2 cellular contexts compared by ENCODE assay signal in the genomic region with DNA sequence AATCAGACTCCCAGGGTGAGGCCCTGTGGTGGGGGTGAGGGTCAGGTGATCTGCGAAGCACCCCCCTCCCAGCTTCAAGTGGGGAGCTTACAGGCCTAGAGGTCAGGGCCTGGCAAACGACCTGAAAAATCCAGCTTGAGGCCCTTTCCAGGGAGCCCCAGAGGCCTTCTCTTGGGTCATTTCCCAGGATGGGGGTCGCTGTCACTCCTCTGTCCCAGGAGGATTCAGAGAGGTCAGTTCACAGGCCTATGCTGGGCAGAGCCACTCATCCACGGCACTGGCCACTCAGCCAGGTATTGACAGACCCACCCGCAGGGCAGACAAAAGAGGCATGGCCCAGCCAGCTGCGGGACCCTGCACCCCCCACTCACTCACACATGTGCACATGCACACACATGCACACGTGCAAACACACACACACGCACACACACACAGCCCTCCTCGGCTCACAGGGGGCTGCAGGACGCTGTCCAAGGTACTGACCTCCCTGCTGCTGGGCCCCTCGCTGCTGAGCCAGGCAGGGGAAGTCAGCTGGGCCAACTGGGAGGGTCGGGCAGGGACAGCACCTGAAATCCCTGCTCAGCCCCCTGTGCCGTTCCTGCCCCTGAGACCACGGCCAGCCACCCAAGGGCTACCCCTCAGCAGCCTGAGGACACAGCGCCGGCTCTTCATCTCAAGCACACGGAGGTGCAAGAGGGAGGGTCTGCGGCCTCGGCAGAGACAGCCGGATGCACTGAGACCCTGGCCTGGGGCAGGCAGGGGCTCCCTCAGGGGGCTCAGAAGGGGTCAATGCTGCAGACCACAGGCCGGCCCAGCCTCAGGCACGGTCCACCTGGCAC.
TF ChIP-seq lines count a peak whose summit lies in the region.

No MANE protein-coding gene starts in this region.

TF ChIP-seq in K562, 482 proteins besides CTCF, POLR2A, EP300 and RAD21 (continues in another document):
- TF ChIP-seq CREM (IDR thresholded peaks at IDR 0.05; ENCODE audit: low read depth) (peak; percentile 28; the same call in 1 of the 2 replicates), HCFC1 (IDR thresholded peaks at IDR 0.05; ENCODE audit: low read depth, low read length) (no peak), CXXC5 (CRISPR knock-in tag; IDR thresholded peaks at IDR 0.05) (no peak), ZNF184 (CRISPR knock-in tag; IDR thresholded peaks at IDR 0.05) (no peak), POLR2G (IDR thresholded peaks at IDR 0.05; ENCODE audit: low read depth, low read length) (no peak), ZNF263 (CRISPR knock-in tag; IDR thresholded peaks at IDR 0.05; ENCODE audit: borderline replicate concordance) (0 out of 2 replicates have a peak, but pooled peaks have one; percentile 16), HDAC1 (IDR thresholded peaks at IDR 0.05) (peak in 1 of 2 experiments; percentile 50; a peak in 1 of 4 replicates), KAT8 (IDR thresholded peaks at IDR 0.05; ENCODE audit: low read depth) (no peak), NBN (IDR thresholded peaks at IDR 0.05; ENCODE audit: low read depth) (no peak), ZNF76 (CRISPR knock-in tag; IDR thresholded peaks at IDR 0.05; ENCODE audit: borderline replicate concordance) (no peak), MXI1 (IDR thresholded peaks at IDR 0.05; ENCODE audit: low read depth, low read length) (no peak)
- TF ChIP-seq, protein P1, sequence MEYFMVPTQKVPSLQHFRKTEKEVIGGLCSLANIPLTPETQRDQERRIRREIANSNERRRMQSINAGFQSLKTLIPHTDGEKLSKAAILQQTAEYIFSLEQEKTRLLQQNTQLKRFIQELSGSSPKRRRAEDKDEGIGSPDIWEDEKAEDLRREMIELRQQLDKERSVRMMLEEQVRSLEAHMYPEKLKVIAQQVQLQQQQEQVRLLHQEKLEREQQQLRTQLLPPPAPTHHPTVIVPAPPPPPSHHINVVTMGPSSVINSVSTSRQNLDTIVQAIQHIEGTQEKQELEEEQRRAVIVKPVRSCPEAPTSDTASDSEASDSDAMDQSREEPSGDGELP (CRISPR knock-in tag; IDR thresholded peaks at IDR 0.05; ENCODE audit: borderline replicate concordance), result peak; percentile 61; the same call in 1 of the 2 replicates
- TF ChIP-seq, protein P2, sequence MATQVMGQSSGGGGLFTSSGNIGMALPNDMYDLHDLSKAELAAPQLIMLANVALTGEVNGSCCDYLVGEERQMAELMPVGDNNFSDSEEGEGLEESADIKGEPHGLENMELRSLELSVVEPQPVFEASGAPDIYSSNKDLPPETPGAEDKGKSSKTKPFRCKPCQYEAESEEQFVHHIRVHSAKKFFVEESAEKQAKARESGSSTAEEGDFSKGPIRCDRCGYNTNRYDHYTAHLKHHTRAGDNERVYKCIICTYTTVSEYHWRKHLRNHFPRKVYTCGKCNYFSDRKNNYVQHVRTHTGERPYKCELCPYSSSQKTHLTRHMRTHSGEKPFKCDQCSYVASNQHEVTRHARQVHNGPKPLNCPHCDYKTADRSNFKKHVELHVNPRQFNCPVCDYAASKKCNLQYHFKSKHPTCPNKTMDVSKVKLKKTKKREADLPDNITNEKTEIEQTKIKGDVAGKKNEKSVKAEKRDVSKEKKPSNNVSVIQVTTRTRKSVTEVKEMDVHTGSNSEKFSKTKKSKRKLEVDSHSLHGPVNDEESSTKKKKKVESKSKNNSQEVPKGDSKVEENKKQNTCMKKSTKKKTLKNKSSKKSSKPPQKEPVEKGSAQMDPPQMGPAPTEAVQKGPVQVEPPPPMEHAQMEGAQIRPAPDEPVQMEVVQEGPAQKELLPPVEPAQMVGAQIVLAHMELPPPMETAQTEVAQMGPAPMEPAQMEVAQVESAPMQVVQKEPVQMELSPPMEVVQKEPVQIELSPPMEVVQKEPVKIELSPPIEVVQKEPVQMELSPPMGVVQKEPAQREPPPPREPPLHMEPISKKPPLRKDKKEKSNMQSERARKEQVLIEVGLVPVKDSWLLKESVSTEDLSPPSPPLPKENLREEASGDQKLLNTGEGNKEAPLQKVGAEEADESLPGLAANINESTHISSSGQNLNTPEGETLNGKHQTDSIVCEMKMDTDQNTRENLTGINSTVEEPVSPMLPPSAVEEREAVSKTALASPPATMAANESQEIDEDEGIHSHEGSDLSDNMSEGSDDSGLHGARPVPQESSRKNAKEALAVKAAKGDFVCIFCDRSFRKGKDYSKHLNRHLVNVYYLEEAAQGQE (CRISPR knock-in tag; IDR thresholded peaks at IDR 0.05; ENCODE audit: low read depth), result peak; percentile 94
- TF ChIP-seq, protein P3, sequence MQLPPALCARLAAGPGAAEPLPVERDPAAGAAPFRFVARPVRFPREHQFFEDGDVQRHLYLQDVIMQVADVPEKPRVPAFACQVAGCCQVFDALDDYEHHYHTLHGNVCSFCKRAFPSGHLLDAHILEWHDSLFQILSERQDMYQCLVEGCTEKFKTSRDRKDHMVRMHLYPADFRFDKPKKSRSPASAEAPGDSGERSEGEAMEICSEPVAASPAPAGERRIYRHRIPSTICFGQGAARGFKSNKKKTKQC (CRISPR knock-in tag; IDR thresholded peaks at IDR 0.05), result peak; percentile 72; the same call in 1 of the 2 replicates
- TF ChIP-seq, protein P4, sequence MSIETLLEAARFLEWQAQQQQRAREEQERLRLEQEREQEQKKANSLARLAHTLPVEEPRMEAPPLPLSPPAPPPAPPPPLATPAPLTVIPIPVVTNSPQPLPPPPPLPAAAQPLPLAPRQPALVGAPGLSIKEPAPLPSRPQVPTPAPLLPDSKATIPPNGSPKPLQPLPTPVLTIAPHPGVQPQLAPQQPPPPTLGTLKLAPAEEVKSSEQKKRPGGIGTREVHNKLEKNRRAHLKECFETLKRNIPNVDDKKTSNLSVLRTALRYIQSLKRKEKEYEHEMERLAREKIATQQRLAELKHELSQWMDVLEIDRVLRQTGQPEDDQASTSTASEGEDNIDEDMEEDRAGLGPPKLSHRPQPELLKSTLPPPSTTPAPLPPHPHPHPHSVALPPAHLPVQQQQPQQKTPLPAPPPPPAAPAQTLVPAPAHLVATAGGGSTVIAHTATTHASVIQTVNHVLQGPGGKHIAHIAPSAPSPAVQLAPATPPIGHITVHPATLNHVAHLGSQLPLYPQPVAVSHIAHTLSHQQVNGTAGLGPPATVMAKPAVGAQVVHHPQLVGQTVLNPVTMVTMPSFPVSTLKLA (conservative IDR thresholded peaks at IDR 0.05), result peak in 1 of 2 experiments; percentile 54; a peak in 3 of 4 replicates
- TF ChIP-seq, protein P5, sequence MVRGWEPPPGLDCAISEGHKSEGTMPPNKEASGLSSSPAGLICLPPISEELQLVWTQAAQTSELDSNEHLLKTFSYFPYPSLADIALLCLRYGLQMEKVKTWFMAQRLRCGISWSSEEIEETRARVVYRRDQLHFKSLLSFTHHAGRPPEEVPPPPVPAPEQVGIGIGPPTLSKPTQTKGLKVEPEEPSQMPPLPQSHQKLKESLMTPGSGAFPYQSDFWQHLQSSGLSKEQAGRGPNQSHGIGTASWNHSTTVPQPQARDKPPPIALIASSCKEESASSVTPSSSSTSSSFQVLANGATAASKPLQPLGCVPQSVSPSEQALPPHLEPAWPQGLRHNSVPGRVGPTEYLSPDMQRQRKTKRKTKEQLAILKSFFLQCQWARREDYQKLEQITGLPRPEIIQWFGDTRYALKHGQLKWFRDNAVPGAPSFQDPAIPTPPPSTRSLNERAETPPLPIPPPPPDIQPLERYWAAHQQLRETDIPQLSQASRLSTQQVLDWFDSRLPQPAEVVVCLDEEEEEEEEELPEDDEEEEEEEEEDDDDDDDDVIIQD (CRISPR knock-in tag; IDR thresholded peaks at IDR 0.05), result no peak

TF ChIP-seq in HepG2, 621 proteins besides CTCF, POLR2A, EP300 and RAD21 (continued from another document and continues in another):
- TF ChIP-seq ZNF205 (CRISPR knock-in tag; IDR thresholded peaks at IDR 0.05), result peak; percentile 90
- peak; percentile 99 for TF ChIP-seq MIER2 (CRISPR knock-in tag; IDR thresholded peaks at IDR 0.05)
- no peak for TF ChIP-seq TBX3 (IDR thresholded peaks at IDR 0.05; ENCODE audit: borderline replicate concordance)
- TF ChIP-seq ZFAT (CRISPR knock-in tag; conservative IDR thresholded peaks at IDR 0.05), result peak; percentile 81
- no peak for TF ChIP-seq NFRKB (IDR thresholded peaks at IDR 0.05)
- TF ChIP-seq, protein P6, sequence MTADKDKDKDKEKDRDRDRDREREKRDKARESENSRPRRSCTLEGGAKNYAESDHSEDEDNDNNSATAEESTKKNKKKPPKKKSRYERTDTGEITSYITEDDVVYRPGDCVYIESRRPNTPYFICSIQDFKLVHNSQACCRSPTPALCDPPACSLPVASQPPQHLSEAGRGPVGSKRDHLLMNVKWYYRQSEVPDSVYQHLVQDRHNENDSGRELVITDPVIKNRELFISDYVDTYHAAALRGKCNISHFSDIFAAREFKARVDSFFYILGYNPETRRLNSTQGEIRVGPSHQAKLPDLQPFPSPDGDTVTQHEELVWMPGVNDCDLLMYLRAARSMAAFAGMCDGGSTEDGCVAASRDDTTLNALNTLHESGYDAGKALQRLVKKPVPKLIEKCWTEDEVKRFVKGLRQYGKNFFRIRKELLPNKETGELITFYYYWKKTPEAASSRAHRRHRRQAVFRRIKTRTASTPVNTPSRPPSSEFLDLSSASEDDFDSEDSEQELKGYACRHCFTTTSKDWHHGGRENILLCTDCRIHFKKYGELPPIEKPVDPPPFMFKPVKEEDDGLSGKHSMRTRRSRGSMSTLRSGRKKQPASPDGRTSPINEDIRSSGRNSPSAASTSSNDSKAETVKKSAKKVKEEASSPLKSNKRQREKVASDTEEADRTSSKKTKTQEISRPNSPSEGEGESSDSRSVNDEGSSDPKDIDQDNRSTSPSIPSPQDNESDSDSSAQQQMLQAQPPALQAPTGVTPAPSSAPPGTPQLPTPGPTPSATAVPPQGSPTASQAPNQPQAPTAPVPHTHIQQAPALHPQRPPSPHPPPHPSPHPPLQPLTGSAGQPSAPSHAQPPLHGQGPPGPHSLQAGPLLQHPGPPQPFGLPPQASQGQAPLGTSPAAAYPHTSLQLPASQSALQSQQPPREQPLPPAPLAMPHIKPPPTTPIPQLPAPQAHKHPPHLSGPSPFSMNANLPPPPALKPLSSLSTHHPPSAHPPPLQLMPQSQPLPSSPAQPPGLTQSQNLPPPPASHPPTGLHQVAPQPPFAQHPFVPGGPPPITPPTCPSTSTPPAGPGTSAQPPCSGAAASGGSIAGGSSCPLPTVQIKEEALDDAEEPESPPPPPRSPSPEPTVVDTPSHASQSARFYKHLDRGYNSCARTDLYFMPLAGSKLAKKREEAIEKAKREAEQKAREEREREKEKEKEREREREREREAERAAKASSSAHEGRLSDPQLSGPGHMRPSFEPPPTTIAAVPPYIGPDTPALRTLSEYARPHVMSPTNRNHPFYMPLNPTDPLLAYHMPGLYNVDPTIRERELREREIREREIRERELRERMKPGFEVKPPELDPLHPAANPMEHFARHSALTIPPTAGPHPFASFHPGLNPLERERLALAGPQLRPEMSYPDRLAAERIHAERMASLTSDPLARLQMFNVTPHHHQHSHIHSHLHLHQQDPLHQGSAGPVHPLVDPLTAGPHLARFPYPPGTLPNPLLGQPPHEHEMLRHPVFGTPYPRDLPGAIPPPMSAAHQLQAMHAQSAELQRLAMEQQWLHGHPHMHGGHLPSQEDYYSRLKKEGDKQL (CRISPR knock-in tag; IDR thresholded peaks at IDR 0.05; ENCODE audit: low read depth), result no peak
- TF ChIP-seq CHCHD3 (CRISPR knock-in tag; IDR thresholded peaks at IDR 0.05), result peak; percentile 98
- 0 out of 2 replicates have a peak, but pooled peaks have one; percentile 41 for TF ChIP-seq PPARG (CRISPR knock-in tag; conservative IDR thresholded peaks at IDR 0.05)
- TF ChIP-seq, protein P7, sequence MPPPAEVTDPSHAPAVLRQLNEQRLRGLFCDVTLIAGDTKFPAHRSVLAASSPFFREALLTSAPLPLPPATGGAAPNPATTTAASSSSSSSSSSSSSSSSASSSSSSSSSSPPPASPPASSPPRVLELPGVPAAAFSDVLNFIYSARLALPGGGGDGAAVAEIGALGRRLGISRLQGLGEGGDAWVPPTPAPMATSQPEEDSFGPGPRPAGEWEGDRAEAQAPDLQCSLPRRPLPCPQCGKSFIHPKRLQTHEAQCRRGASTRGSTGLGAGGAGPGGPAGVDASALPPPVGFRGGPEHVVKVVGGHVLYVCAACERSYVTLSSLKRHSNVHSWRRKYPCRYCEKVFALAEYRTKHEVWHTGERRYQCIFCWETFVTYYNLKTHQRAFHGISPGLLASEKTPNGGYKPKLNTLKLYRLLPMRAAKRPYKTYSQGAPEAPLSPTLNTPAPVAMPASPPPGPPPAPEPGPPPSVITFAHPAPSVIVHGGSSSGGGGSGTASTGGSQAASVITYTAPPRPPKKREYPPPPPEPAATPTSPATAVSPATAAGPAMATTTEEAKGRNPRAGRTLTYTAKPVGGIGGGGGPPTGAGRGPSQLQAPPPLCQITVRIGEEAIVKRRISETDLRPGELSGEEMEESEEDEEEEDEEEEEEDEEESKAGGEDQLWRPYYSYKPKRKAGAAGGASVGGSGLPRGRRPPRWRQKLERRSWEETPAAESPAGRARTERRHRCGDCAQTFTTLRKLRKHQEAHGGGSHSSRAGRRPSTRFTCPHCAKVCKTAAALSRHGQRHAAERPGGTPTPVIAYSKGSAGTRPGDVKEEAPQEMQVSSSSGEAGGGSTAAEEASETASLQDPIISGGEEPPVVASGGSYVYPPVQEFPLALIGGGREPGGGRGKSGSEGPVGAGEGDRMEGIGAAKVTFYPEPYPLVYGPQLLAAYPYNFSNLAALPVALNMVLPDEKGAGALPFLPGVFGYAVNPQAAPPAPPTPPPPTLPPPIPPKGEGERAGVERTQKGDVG (CRISPR knock-in tag; IDR thresholded peaks at IDR 0.05; ENCODE audit: borderline replicate concordance), result peak; percentile 90; the same call in 1 of the 2 replicates
- TF ChIP-seq, protein P8, sequence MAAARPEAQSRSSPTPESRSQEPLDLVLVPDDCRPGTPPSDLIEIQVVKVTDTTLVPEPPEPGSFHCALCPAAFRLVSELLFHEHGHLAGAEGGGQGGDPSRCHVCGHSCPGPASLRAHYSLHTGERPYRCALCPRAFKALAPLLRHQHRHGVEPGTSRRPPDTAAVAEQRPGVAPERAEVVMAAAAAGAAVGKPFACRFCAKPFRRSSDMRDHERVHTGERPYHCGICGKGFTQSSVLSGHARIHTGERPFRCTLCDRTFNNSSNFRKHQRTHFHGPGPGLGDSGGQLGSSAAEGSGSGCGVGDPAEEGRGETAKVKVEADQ (CRISPR knock-in tag; IDR thresholded peaks at IDR 0.05; ENCODE audit: borderline replicate concordance), result peak; percentile 97
- peak; percentile 96 for TF ChIP-seq ZNF720 (CRISPR knock-in tag; IDR thresholded peaks at IDR 0.05)
- TF ChIP-seq, protein P9, sequence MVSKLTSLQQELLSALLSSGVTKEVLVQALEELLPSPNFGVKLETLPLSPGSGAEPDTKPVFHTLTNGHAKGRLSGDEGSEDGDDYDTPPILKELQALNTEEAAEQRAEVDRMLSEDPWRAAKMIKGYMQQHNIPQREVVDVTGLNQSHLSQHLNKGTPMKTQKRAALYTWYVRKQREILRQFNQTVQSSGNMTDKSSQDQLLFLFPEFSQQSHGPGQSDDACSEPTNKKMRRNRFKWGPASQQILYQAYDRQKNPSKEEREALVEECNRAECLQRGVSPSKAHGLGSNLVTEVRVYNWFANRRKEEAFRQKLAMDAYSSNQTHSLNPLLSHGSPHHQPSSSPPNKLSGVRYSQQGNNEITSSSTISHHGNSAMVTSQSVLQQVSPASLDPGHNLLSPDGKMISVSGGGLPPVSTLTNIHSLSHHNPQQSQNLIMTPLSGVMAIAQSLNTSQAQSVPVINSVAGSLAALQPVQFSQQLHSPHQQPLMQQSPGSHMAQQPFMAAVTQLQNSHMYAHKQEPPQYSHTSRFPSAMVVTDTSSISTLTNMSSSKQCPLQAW (CRISPR knock-in tag; IDR thresholded peaks at IDR 0.05), result peak; percentile 93
- peak; percentile 97 for TF ChIP-seq MEIS2 (CRISPR knock-in tag; IDR thresholded peaks at IDR 0.05)
- TF ChIP-seq CENPX (CRISPR knock-in tag; IDR thresholded peaks at IDR 0.05), result no peak
- peak; percentile 97 for TF ChIP-seq ZBTB42 (CRISPR knock-in tag; IDR thresholded peaks at IDR 0.05)
